Comparison of ENCODE assay signal across 26 cellular contexts in genomic region chr12:58225067-58225877, GRCh38.
"Had no signal": no experiment of that assay in that cellular context is flagged by ENCODE, and none has a peak within 500 bp of the region (broad histone marks: within the 10 kb centered on the region; RNA-seq: fewer than 3 reads in every experiment).

No MANE protein-coding gene starts in this region.

- ATAC-seq: esophagus mucosa; left lobe of liver; natural killer cell; right cardiac atrium; stimulated activated naive B cell treated with anti-CD40 and anti-IgM and Interleukin-4, amounts not matched to agents 10 μg/mL and 1 μg/mL and 100 μg/mL, for 72 hours had no signal

- H3K4me3 Mint-ChIP-seq: memory B cell; natural killer cell; stimulated activated naive B cell treated with anti-CD40 and anti-IgM and Interleukin-4, amounts not matched to agents 10 μg/mL and 1 μg/mL and 100 μg/mL, for 72 hours; stimulated activated naive CD8-positive, alpha-beta T cell treated with anti-CD3 and anti-CD28 coated beads, Interleukin-15, Interleukin-2, amounts not matched to agents 100 ng/mL and 50 ng/mL, for 24 hours had no signal

- H3K27me3 Mint-ChIP-seq: memory B cell; progenitor cell of endocrine pancreas; stimulated activated naive CD8-positive, alpha-beta T cell treated with anti-CD3 and anti-CD28 coated beads, Interleukin-15, Interleukin-2, amounts not matched to agents 100 ng/mL and 50 ng/mL, for 24 hours had no signal

- H3K27ac ChIP-seq: dorsolateral prefrontal cortex, epithelial cell of prostate, neutrophil, parathyroid adenoma, thoracic aorta, tibial nerve, upper lobe of left lung had no signal

- H3K9me3 ChIP-seq: neutrophil, thoracic aorta, tibial nerve, upper lobe of left lung had no signal

- H3K36me3 ChIP-seq: neutrophil, thoracic aorta, tibial nerve, upper lobe of left lung had no signal

- H3K4me1 ChIP-seq: parathyroid adenoma, upper lobe of left lung had no signal

- H3K36me3 Mint-ChIP-seq: memory B cell; natural killer cell; stimulated activated naive B cell treated with anti-CD40 and anti-IgM and Interleukin-4, amounts not matched to agents 10 μg/mL and 1 μg/mL and 100 μg/mL, for 72 hours had no signal

- H3K9ac ChIP-seq: parathyroid adenoma had no signal

- FAIRE-seq: kidney, small intestine, urothelium cell line had no signal

- H3K4me1 Mint-ChIP-seq: memory B cell, natural killer cell had no signal

- H3K9me3 Mint-ChIP-seq: stimulated activated naive B cell treated with anti-CD40 and anti-IgM and Interleukin-4, amounts not matched to agents 10 μg/mL and 1 μg/mL and 100 μg/mL, for 72 hours; stimulated activated naive CD8-positive, alpha-beta T cell treated with anti-CD3 and anti-CD28 coated beads, Interleukin-15, Interleukin-2, amounts not matched to agents 100 ng/mL and 50 ng/mL, for 24 hours had no signal

- H2AFZ ChIP-seq: parathyroid adenoma had no signal

- H3K4me3 ChIP-seq: dorsolateral prefrontal cortex, lung, thoracic aorta, tibial nerve, upper lobe of left lung had no signal

- H3K27ac Mint-ChIP-seq: memory B cell; natural killer cell; progenitor cell of endocrine pancreas; stimulated activated naive B cell treated with anti-CD40 and anti-IgM and Interleukin-4, amounts not matched to agents 10 μg/mL and 1 μg/mL and 100 μg/mL, for 72 hours; stimulated activated naive CD8-positive, alpha-beta T cell treated with anti-CD3 and anti-CD28 coated beads, Interleukin-15, Interleukin-2, amounts not matched to agents 100 ng/mL and 50 ng/mL, for 24 hours had no signal

- DNase-seq: cerebellar nuclear complex; cortex of kidney; dorsolateral prefrontal cortex; effector CD4-positive, alpha-beta T cell; foreskin melanocyte; head of caudate nucleus; kidney; natural killer cell; right cardiac atrium; small intestine; stimulated activated CD4-positive, alpha-beta T cell treated with anti-CD3 and anti-CD28 coated beads, Interleukin-15, amount 100 ng/mL, for 24 hours; stimulated activated CD4-positive, alpha-beta T cell treated with anti-CD3 and anti-CD28 coated beads, Interleukin-2, amount 100 ng/mL, for 48 hours; stimulated activated naive B cell treated with anti-CD40 and anti-IgM and Interleukin-4, amounts not matched to agents 10 μg/mL and 1 μg/mL and 100 μg/mL, for 72 hours; upper lobe of left lung had no signal

- H3K79me2 ChIP-seq: parathyroid adenoma had no signal

- H3K27me3 ChIP-seq: neutrophil, tibial nerve, upper lobe of left lung had no signal
